In the genomic region with DNA sequence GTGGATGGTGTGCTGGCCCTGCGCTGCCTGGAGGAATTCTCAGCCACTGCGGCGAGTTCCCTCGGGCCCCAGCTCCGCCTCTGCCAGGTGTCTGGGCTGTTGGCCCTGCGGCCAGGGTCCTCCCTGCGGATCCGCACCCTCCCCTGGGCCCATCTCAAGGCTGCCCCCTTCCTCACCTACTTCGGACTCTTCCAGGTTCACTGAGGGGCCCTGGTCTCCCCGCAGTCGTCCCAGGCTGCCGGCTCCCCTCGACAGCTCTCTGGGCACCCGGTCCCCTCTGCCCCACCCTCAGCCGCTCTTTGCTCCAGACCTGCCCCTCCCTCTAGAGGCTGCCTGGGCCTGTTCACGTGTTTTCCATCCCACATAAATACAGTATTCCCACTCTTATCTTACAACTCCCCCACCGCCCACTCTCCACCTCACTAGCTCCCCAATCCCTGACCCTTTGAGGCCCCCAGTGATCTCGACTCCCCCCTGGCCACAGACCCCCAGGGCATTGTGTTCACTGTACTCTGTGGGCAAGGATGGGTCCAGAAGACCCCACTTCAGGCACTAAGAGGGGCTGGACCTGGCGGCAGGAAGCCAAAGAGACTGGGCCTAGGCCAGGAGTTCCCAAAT, we compare ENCODE assay signal across 10 cellular contexts. TPM values are rescaled to one million over a fixed set of nuclear protein-coding genes. Genes with fewer than 3 reads are reported as not detected.
A peak's percentile ranks its signal among the peaks of the same experiment; 100 is the strongest.
DNase-seq lines count a peak whose midpoint lies in the region; ATAC-seq and TF ChIP-seq lines count a peak whose summit lies in the region.
"Had no signal": no experiment of that assay in that cellular context is flagged by ENCODE, and none has a peak within 500 bp of the region (broad histone marks: within the 10 kb centered on the region; RNA-seq: fewer than 3 reads in every experiment).

No MANE protein-coding gene starts in this region.

- H3K4me1 Mint-ChIP-seq in CD14-positive monocyte: peaks cover 74% of the 10 kb centered on the region
- H3K4me1 Mint-ChIP-seq in WTC11: peaks cover 53% of the 10 kb centered on the region

- peaks cover 0 to 8% (median 7%) of the 10 kb centered on the region in 3 donors for H3K27me3 Mint-ChIP-seq in CD14-positive monocyte (ENCODE audit: low read depth in 3 of 3)
- H3K27me3 Mint-ChIP-seq in WTC11 (ENCODE audit: low read depth): no peaks in the 10 kb centered on the region; the same call in 1 of the 2 replicates

- peak overlapping the region; percentile 89 to 98 (median 97) for H3K27ac ChIP-seq in sigmoid colon

- H3K9me3 ChIP-seq in iPS-15b (ENCODE audit: control insufficient read depth, insufficient read depth, low read length) (no peaks in the 10 kb centered on the region), sigmoid colon (no peaks in the 10 kb centered on the region)

- peaks cover 0 to 3% (median 0%) of the 10 kb centered on the region in 7 donors for H3K9me3 Mint-ChIP-seq in CD14-positive monocyte
- H3K9me3 Mint-ChIP-seq in WTC11: no peaks in the 10 kb centered on the region

- ATAC-seq in WTC11 (no peak; the same call in 1 of the 2 replicates), HG02588 (IDR thresholded peaks at IDR 0.05; ENCODE audit: unreplicated experiment) (no peak)

- H3K4me1 ChIP-seq in iPS-15b (ENCODE audit: control insufficient read depth, insufficient read depth, low read length) (peaks cover 22% of the 10 kb centered on the region), sigmoid colon (peaks cover 0 to 43% (median 40%) of the 10 kb centered on the region in 4 donors)

- TF ChIP-seq EP300 in sigmoid colon (IDR thresholded peaks at IDR 0.05): no peak

- H3K4me3 Mint-ChIP-seq in CD14-positive monocyte: no peak overlapping the region
- H3K4me3 Mint-ChIP-seq in WTC11: peak overlapping the region; percentile 25; the same call in 1 of the 2 replicates

- H3K36me3 Mint-ChIP-seq in CD14-positive monocyte: peaks cover 35 to 44% of the 10 kb centered on the region in 2 donors
- H3K36me3 Mint-ChIP-seq in WTC11: no peaks in the 10 kb centered on the region

- intact Hi-C loops in CD14-positive monocyte (cut with micrococcal nuclease): no loop called here
- intact Hi-C loops in sigmoid colon (cut with DNase I): no loop called here

- H3K36me3 ChIP-seq in iPS-15b (ENCODE audit: control insufficient read depth, insufficient read depth, low read length): no peaks in the 10 kb centered on the region
- peaks cover 0 to 5% (median 0%) of the 10 kb centered on the region in 4 donors for H3K36me3 ChIP-seq in sigmoid colon

- H3K27ac Mint-ChIP-seq in CD14-positive monocyte (peak overlapping the region; percentile 85 to 98 (median 95)), WTC11 (no peak overlapping the region)

- TF ChIP-seq POLR2A in sigmoid colon (IDR thresholded peaks at IDR 0.05): peak in 1 of 2 donors; percentile 19

- H3K27me3 ChIP-seq in iPS-15b (ENCODE audit: control insufficient read depth, insufficient read depth, low read length) (no peaks in the 10 kb centered on the region), sigmoid colon (no peaks in the 10 kb centered on the region)

- DNase-seq in CD14-positive monocyte (ENCODE audit: low spot score) (no peak), WTC11 (ENCODE audit: low spot score) (no peak), sigmoid colon (no peak), NCI-H2029 treated with DMSO at 0.1 percent for 48 hours (lab: John Stamatoyannopoulos, UW) (no peak), AG08396 (ENCODE audit: low spot score) (no peak)
- no peak for DNase-seq in stimulated activated CD4-positive, alpha-beta T cell treated with anti-CD3 and anti-CD28 coated beads, Interleukin-12 subunit alpha, Interleukin-12 subunit beta, amount 100 ng/mL, for 4 hours
- DNase-seq: NCI-H1694 had no signal

- CTCF ChIA-PET in WTC11 (lab: Charles Lee): interaction anchor here (0.6 to 3.3 kb wide), 24 partner anchors 9 to 522 kb away, joined by 3 to 31 read pairs (median 5); partner anchors contain the start of genes CHRNB1, FGF11, FXR2 and PLSCR3

- TF ChIP-seq CTCF in CD14-positive monocyte (IDR thresholded peaks at IDR 0.05) (no peak), WTC11 (IDR thresholded peaks at IDR 0.05) (no peak), sigmoid colon (IDR thresholded peaks at IDR 0.05) (no peak)

- WGBS in sigmoid colon, 2 donors: 18 to 54% methylated on average over 19 of the region's 19 CpGs

- POLR2A ChIA-PET in WTC11 (lab: Charles Lee): interaction anchor here (0.8 to 1.2 kb wide), 2 partner anchors 15 to 20 kb away, joined by 3 to 4 read pairs; no protein-coding TSS in a partner anchor

- H3K9ac ChIP-seq in iPS-15b (ENCODE audit: low read depth, low read length): peak overlapping the region; percentile 37

- H3K4me3 ChIP-seq in iPS-15b (ENCODE audit: low read depth, low read length): peak overlapping the region; percentile 45
- no peak overlapping the region for H3K4me3 ChIP-seq in sigmoid colon

TF ChIP-seq in WTC11, 78 proteins besides CTCF, POLR2A, EP300 and RAD21:
- TF ChIP-seq, protein P1, sequence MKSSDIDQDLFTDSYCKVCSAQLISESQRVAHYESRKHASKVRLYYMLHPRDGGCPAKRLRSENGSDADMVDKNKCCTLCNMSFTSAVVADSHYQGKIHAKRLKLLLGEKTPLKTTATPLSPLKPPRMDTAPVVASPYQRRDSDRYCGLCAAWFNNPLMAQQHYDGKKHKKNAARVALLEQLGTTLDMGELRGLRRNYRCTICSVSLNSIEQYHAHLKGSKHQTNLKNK (CRISPR knock-in tag; IDR thresholded peaks at IDR 0.05): no peak
- TF ChIP-seq ZNF121 (CRISPR knock-in tag; IDR thresholded peaks at IDR 0.05) (0 out of 2 replicates have a peak, but pooled peaks have one; percentile 63), MLX (CRISPR knock-in tag; IDR thresholded peaks at IDR 0.05) (no peak), MXD4 (CRISPR knock-in tag; IDR thresholded peaks at IDR 0.05; ENCODE audit: borderline replicate concordance) (no peak), AFF4 (CRISPR knock-in tag; IDR thresholded peaks at IDR 0.05; ENCODE audit: borderline replicate concordance) (no peak)

RNA-seq across cellular contexts. Expression of gene TNFSF13, which starts 1.3 kb away (rescaled TPM):
- polyA plus RNA-seq in CD14-positive monocyte: 100 to 1,000 TPM; 491 to 523 TPM
- 2.2 to 3.2 TPM (median 2.9 TPM) in 3 replicates for total RNA-seq in WTC11 (2021)
- 10 to 100 TPM; 20.2 to 41.0 (median 24.5) TPM for total RNA-seq in sigmoid colon
- 100 to 1,000 TPM in 1 of 3 donors, 10 to 100 TPM in 2; 15.6 to 108 (median 21.0) TPM for polyA plus RNA-seq in sigmoid colon
- total RNA-seq: H4 had no signal

RNA-seq across cellular contexts. Expression of gene SENP3, which starts 4.5 kb away (rescaled TPM):
- 1 to 10 TPM; 2.9 to 5.6 TPM for polyA plus RNA-seq in CD14-positive monocyte
- 72.2 to 85.4 TPM (median 75.2 TPM) in 3 replicates for total RNA-seq in WTC11 (2021)
- 10 to 100 TPM; 73.5 to 91.1 (median 81.1) TPM for total RNA-seq in sigmoid colon
- polyA plus RNA-seq in sigmoid colon: 10 to 100 TPM; 28.2 to 55.4 (median 35.6) TPM

RNA-seq across cellular contexts. Expression of gene TNFSF12, which starts 8.4 kb away (rescaled TPM):
- polyA plus RNA-seq in CD14-positive monocyte: 10 to 100 TPM; 37.7 to 50.2 TPM
- 8.1 to 10.5 TPM (median 10.2 TPM) in 3 replicates for total RNA-seq in WTC11 (2021)
- 100 to 1,000 TPM in 2 of 4 donors, 10 to 100 TPM in 2; 60.1 to 122 (median 91.8) TPM for total RNA-seq in sigmoid colon
- polyA plus RNA-seq in sigmoid colon: 10 to 100 TPM; 18.0 to 45.0 (median 26.1) TPM

RNA-seq across cellular contexts. Expression of gene CD68, which starts 22.2 kb away (rescaled TPM):
- polyA plus RNA-seq in CD14-positive monocyte: 100 to 1,000 TPM; 642 to 884 TPM
- 0.41 to 0.87 TPM (median 0.72 TPM) in 3 replicates for total RNA-seq in WTC11 (2021)
- total RNA-seq in sigmoid colon: 10 to 100 TPM; 24.6 to 56.4 (median 37.0) TPM
- polyA plus RNA-seq in sigmoid colon: 100 to 1,000 TPM in 2 of 3 donors, 10 to 100 TPM in 1; 58.3 to 161 (median 118) TPM

RNA-seq across cellular contexts. Expression of gene MPDU1, which starts 26.4 kb away (rescaled TPM):
- 100 to 1,000 TPM; 103 to 107 TPM for polyA plus RNA-seq in CD14-positive monocyte
- 55.3 to 57.7 TPM (median 57.0 TPM) in 3 replicates for total RNA-seq in WTC11 (2021)
- total RNA-seq in sigmoid colon: 10 to 100 TPM; 38.5 to 67.1 (median 50.8) TPM
- polyA plus RNA-seq in sigmoid colon: 100 to 1,000 TPM in 1 of 3 donors, 10 to 100 TPM in 2; 38.4 to 121 (median 45.3) TPM
